25 cellular contexts compared by ENCODE assay signal in genomic region chr5:59109383-59109782, GRCh38.
"Had no signal": no experiment of that assay in that cellular context is flagged by ENCODE, and none has a peak within 500 bp of the region (broad histone marks: within the 10 kb centered on the region; RNA-seq: fewer than 3 reads in every experiment).

No MANE protein-coding gene starts in this region.

- ATAC-seq: left lobe of liver; naive thymus-derived CD8-positive, alpha-beta T cell; psoas muscle; stimulated activated effector memory CD8-positive, alpha-beta T cell treated with anti-CD3 and anti-CD28 coated beads, Interleukin-12 subunit alpha, Interleukin-12 subunit beta, amount 100 ng/mL, for 72 hours had no signal

- H3K36me3 ChIP-seq: sigmoid colon, spleen, suprapubic skin, thoracic aorta, tibial artery, uterus had no signal

- H3K4me3 ChIP-seq: lung, psoas muscle, sigmoid colon, spleen, suprapubic skin, thoracic aorta, tibial artery, uterus had no signal

- H3K79me2 ChIP-seq: parathyroid adenoma had no signal

- H3K9ac ChIP-seq: parathyroid adenoma had no signal

- H3K4me3 Mint-ChIP-seq: memory B cell; naive thymus-derived CD8-positive, alpha-beta T cell; nephron; neural crest cell; stimulated activated effector memory CD8-positive, alpha-beta T cell treated with anti-CD3 and anti-CD28 coated beads, Interleukin-12 subunit alpha, Interleukin-12 subunit beta, amount 100 ng/mL, for 72 hours; stimulated activated naive CD8-positive, alpha-beta T cell treated with anti-CD3 and anti-CD28 coated beads, Interleukin-15, Interleukin-2, amounts not matched to agents 100 ng/mL and 50 ng/mL, for 24 hours; type B pancreatic cell had no signal

- H3K27ac ChIP-seq: parathyroid adenoma, psoas muscle, spleen, suprapubic skin, thoracic aorta, tibial artery, uterus had no signal

- H2AFZ ChIP-seq: parathyroid adenoma had no signal

- DNase-seq: hippocampal formation; kidney glomerular epithelial cell; left cardiac atrium; naive thymus-derived CD8-positive, alpha-beta T cell; nucleus accumbens; psoas muscle; sigmoid colon; small intestine; spleen; stimulated activated CD4-positive, alpha-beta T cell treated with anti-CD3 and anti-CD28 coated beads, Interleukin-4, amount 100 ng/mL, for 24 hours; stimulated activated naive CD4-positive, alpha-beta T cell; tibial artery; uterus had no signal

- H3K27ac Mint-ChIP-seq: memory B cell; nephron; stimulated activated effector memory CD8-positive, alpha-beta T cell treated with anti-CD3 and anti-CD28 coated beads, Interleukin-12 subunit alpha, Interleukin-12 subunit beta, amount 100 ng/mL, for 72 hours; stimulated activated naive CD8-positive, alpha-beta T cell treated with anti-CD3 and anti-CD28 coated beads, Interleukin-15, Interleukin-2, amounts not matched to agents 100 ng/mL and 50 ng/mL, for 24 hours; type B pancreatic cell had no signal

- H3K4me1 Mint-ChIP-seq: memory B cell had no signal

- FAIRE-seq: keratinocyte, small intestine had no signal

- H3K27me3 Mint-ChIP-seq: memory B cell; naive thymus-derived CD8-positive, alpha-beta T cell; stimulated activated naive CD8-positive, alpha-beta T cell treated with anti-CD3 and anti-CD28 coated beads, Interleukin-15, Interleukin-2, amounts not matched to agents 100 ng/mL and 50 ng/mL, for 24 hours; type B pancreatic cell had no signal

- H3K9me3 Mint-ChIP-seq: memory B cell; nephron; neural crest cell; stimulated activated effector memory CD8-positive, alpha-beta T cell treated with anti-CD3 and anti-CD28 coated beads, Interleukin-12 subunit alpha, Interleukin-12 subunit beta, amount 100 ng/mL, for 72 hours had no signal

- H3K36me3 Mint-ChIP-seq: memory B cell; naive thymus-derived CD8-positive, alpha-beta T cell; stimulated activated effector memory CD8-positive, alpha-beta T cell treated with anti-CD3 and anti-CD28 coated beads, Interleukin-12 subunit alpha, Interleukin-12 subunit beta, amount 100 ng/mL, for 72 hours had no signal

- H3K27me3 ChIP-seq: sigmoid colon, spleen, suprapubic skin, tibial artery, uterus had no signal

- H3K4me1 ChIP-seq: parathyroid adenoma, spleen, uterus had no signal

- H3K9me3 ChIP-seq: psoas muscle, sigmoid colon, spleen, suprapubic skin, thoracic aorta, tibial artery, uterus had no signal
